ENCODE assay signal across 20 cellular contexts in genomic region chr15:70047386-70048195, GRCh38. TPM values are rescaled to one million over a fixed set of nuclear protein-coding genes. Genes with fewer than 3 reads are reported as not detected.
DNase-seq lines count a peak whose midpoint lies in the region; ATAC-seq, FAIRE-seq and TF ChIP-seq lines count a peak whose summit lies in the region.
"Had no signal": no experiment of that assay in that cellular context is flagged by ENCODE, and none has a peak within 500 bp of the region (broad histone marks: within the 10 kb centered on the region; RNA-seq: fewer than 3 reads in every experiment).

No MANE protein-coding gene starts in this region.

- 89% methylated on average over 17 of the region's 17 CpGs for whole genome bisulfite sequencing in HepG2 (ENCODE audit: low lambda C conversion rate)
- 75% methylated on average over 17 of the region's 17 CpGs for WGBS in suprapubic skin

- CTCF ChIA-PET in activated naive CD4-positive, alpha-beta T cell treated with anti-CD3 and anti-CD28 coated beads for 36 hours (lab: Charles Lee): interaction anchor here (0.6 to 0.7 kb wide), 3 partner anchors 136 to 358 kb away, joined by 3 to 4 read pairs (median 3); no protein-coding TSS in a partner anchor
- CTCF ChIA-PET in HepG2 (lab: Yijun Ruan, JAX; ENCODE audit: low intra/inter-chr PET ratio, low total read pairs): no interaction called here

- H3K4me1 Mint-ChIP-seq in activated naive CD4-positive, alpha-beta T cell treated with anti-CD3 and anti-CD28 coated beads for 36 hours (ENCODE audit: low read depth): no peaks in the 10 kb centered on the region

- no peak for TF ChIP-seq POLR2A in HepG2 (IDR thresholded peaks at IDR 0.05; ENCODE audit: insufficient read depth in 1 of 2, low read depth in 2 of 2, low read length in 2 of 2)
- TF ChIP-seq POLR2A in suprapubic skin (IDR thresholded peaks at IDR 0.05): no peak

- TF ChIP-seq RAD21 in HepG2 (CRISPR knock-in tag; IDR thresholded peaks at IDR 0.05): no peak

- H3K36me3 Mint-ChIP-seq in activated naive CD4-positive, alpha-beta T cell treated with anti-CD3 and anti-CD28 coated beads, Interleukin-2, amount 50 U/mL, for 72 hours: peaks cover 9 to 19% of the 10 kb centered on the region in 2 donors
- H3K36me3 Mint-ChIP-seq in activated naive CD4-positive, alpha-beta T cell treated with anti-CD3 and anti-CD28 coated beads for 36 hours (ENCODE audit: low read depth): peaks cover 28% of the 10 kb centered on the region

- intact Hi-C loops in activated naive CD4-positive, alpha-beta T cell treated with anti-CD3 and anti-CD28 coated beads for 36 hours (cut with micrococcal nuclease): no loop called here
- intact Hi-C loops in HepG2 (cut with micrococcal nuclease; ENCODE audit: unreplicated experiment): no loop called here

- no peak overlapping the region for H3K4me2 ChIP-seq in HepG2 (ENCODE audit: low read depth, low read length)

- no TSS peak for BruUV-seq in HepG2 (replicated peaks; lab: Mats Ljungman, UMichigan)

- FAIRE-seq in HepG2 (lab: Jason Lieb, UNC) (no peak), urothelium cell line (lab: Jason Lieb, UNC) (no peak)
- FAIRE-seq: G401.6, GM12891 had no signal

- H3K4me3 ChIP-seq in HepG2 (replicated peaks in 1 of 3; ENCODE audit: insufficient read depth in 1 of 3, low read depth in 2 of 3, low read length in 3 of 3) (no peak overlapping the region), suprapubic skin (no peak overlapping the region)
- H3K4me3 ChIP-seq: dorsolateral prefrontal cortex, stomach had no signal

- H3K4me1 ChIP-seq in HepG2 (ENCODE audit: insufficient read depth, low read length): no peaks in the 10 kb centered on the region
- no peaks in the 10 kb centered on the region for H3K4me1 ChIP-seq in suprapubic skin

- H3K9me3 ChIP-seq in HepG2 (ENCODE audit: low read length) (no peaks in the 10 kb centered on the region), suprapubic skin (no peaks in the 10 kb centered on the region)
- H3K9me3 ChIP-seq: stomach had no signal

- in situ Hi-C loops in HepG2 (cut with HindIII; ENCODE audit: extremely low pct_ligation_motif_present, low pct_unique_long_range_greater_than_20kb): no loop called here

- H4K20me1 ChIP-seq in HepG2 (ENCODE audit: insufficient read depth, low read length): no peaks in the 10 kb centered on the region

- H3K27me3 Mint-ChIP-seq in activated naive CD4-positive, alpha-beta T cell treated with anti-CD3 and anti-CD28 coated beads for 36 hours (ENCODE audit: low read depth): no peaks in the 10 kb centered on the region

- TF ChIP-seq CTCF in HepG2 (CRISPR knock-in tag; IDR thresholded peaks at IDR 0.05) (no peak), suprapubic skin (IDR thresholded peaks at IDR 0.05) (no peak)

- H3K27ac ChIP-seq in HepG2 (ENCODE audit: extremely low read length, insufficient read depth, low read length) (no peak overlapping the region), suprapubic skin (no peak overlapping the region)
- H3K27ac ChIP-seq: dorsolateral prefrontal cortex, stomach had no signal

- TF ChIP-seq EP300 in HepG2 (IDR thresholded peaks at IDR 0.05; ENCODE audit: low read depth in 2 of 2, low read length in 2 of 2) (no peak), HepG2 (CRISPR knock-in tag; IDR thresholded peaks at IDR 0.05; ENCODE audit: borderline replicate concordance) (no peak), suprapubic skin (IDR thresholded peaks at IDR 0.05) (no peak)

- no peak overlapping the region for H3K9ac ChIP-seq in HepG2 (ENCODE audit: insufficient read depth, low read depth, low read length)

- no peaks in the 10 kb centered on the region for H3K27me3 ChIP-seq in HepG2 (ENCODE audit: control insufficient read depth in 1 of 2, insufficient read depth in 2 of 2, low read length in 2 of 2)
- H3K27me3 ChIP-seq in suprapubic skin: no peaks in the 10 kb centered on the region
- H3K27me3 ChIP-seq: stomach had no signal

- no peak overlapping the region for H2AFZ ChIP-seq in HepG2 (ENCODE audit: low read length)

- peaks cover 0 to 4% of the 10 kb centered on the region in 2 donors for H3K9me3 Mint-ChIP-seq in activated naive CD4-positive, alpha-beta T cell treated with anti-CD3 and anti-CD28 coated beads, Interleukin-2, amount 50 U/mL, for 72 hours
- no peaks in the 10 kb centered on the region for H3K9me3 Mint-ChIP-seq in activated naive CD4-positive, alpha-beta T cell treated with anti-CD3 and anti-CD28 coated beads for 36 hours

- no peaks in the 10 kb centered on the region for H3K79me2 ChIP-seq in HepG2 (ENCODE audit: insufficient read depth, low read length)

- no peak overlapping the region for H3K4me3 Mint-ChIP-seq in activated naive CD4-positive, alpha-beta T cell treated with anti-CD3 and anti-CD28 coated beads for 36 hours
- H3K4me3 Mint-ChIP-seq: activated naive CD8-positive, alpha-beta T cell treated with anti-CD3 and anti-CD28 coated beads, Interleukin-2, amount 10 ng/mL, durations not matched to agents 7 days and 5 days had no signal

- ATAC-seq in activated naive CD4-positive, alpha-beta T cell treated with anti-CD3 and anti-CD28 coated beads, Interleukin-2, amount 50 U/mL, for 72 hours: no peak
- ATAC-seq in HepG2: no peak
- ATAC-seq in HG02840 (IDR thresholded peaks at IDR 0.05; ENCODE audit: low FRiP score, unreplicated experiment): no peak

- DNase-seq in activated naive CD4-positive, alpha-beta T cell treated with anti-CD3 and anti-CD28 coated beads, Interleukin-2, amount 50 U/mL, for 72 hours (ENCODE audit: low spot score in 2 of 2): no peak
- DNase-seq in activated naive CD4-positive, alpha-beta T cell treated with anti-CD3 and anti-CD28 coated beads for 36 hours: no peak
- DNase-seq in amniotic epithelial cell (ENCODE audit: low read depth) (peak; percentile 43), HepG2 (ENCODE audit: low spot score) (no peak), suprapubic skin (ENCODE audit: low spot score in 2 of 2) (peak; percentile 53 to 60), UCSD-AML1 (lab: John Stamatoyannopoulos, UW; ENCODE audit: unreplicated experiment) (no peak), urothelium cell line (ENCODE audit: low spot score) (no peak)
- DNase-seq: activated CD8-positive, alpha-beta memory T cell treated with anti-CD3 and anti-CD28 coated beads, Interleukin-2, amount 50 U/mL, for 48 hours; activated naive CD8-positive, alpha-beta T cell treated with anti-CD3 and anti-CD28 coated beads, Interleukin-2, amount 10 ng/mL, durations not matched to agents 7 days and 5 days; COR-L47; hippocampal formation; kidney glomerular epithelial cell; NCI-H146; NCI-H446; SIG-M5; stomach had no signal

- H3K36me3 ChIP-seq in HepG2 (replicated peaks in 1 of 2; ENCODE audit: control insufficient read depth in 1 of 2, insufficient read depth in 2 of 2, low read length in 2 of 2) (peaks cover 6 to 27% of the 10 kb centered on the region in 2 experiments; a peak in 4 of 5 replicates), suprapubic skin (peaks cover 48% of the 10 kb centered on the region)

- H3K27ac Mint-ChIP-seq in activated naive CD4-positive, alpha-beta T cell treated with anti-CD3 and anti-CD28 coated beads, Interleukin-2, amount 50 U/mL, for 72 hours: peak overlapping the region; percentile 22 to 53
- no peak overlapping the region for H3K27ac Mint-ChIP-seq in activated naive CD4-positive, alpha-beta T cell treated with anti-CD3 and anti-CD28 coated beads for 36 hours
- H3K27ac Mint-ChIP-seq: activated naive CD8-positive, alpha-beta T cell treated with anti-CD3 and anti-CD28 coated beads, Interleukin-2, amount 10 ng/mL, durations not matched to agents 7 days and 5 days had no signal

- POLR2A ChIA-PET in HepG2 (lab: Yijun Ruan, JAX): interaction anchor here (1.3 kb wide), 1 partner anchor 50 kb away, joined by 4 read pairs; the partner anchor contains the start of gene TLE3

TF ChIP-seq in HepG2, 621 proteins besides CTCF, POLR2A, EP300 and RAD21 (continues in another document):
- TF ChIP-seq ZMYM4 (CRISPR knock-in tag; IDR thresholded peaks at IDR 0.05): no peak

RNA-seq across cellular contexts. Expression of gene TLE3, which starts 50.1 kb away (rescaled TPM):
- total RNA-seq in activated naive CD4-positive, alpha-beta T cell treated with anti-CD3 and anti-CD28 coated beads, Interleukin-2, amount 50 U/mL, for 72 hours: 100 to 1,000 TPM in 1 of 2 donors, 10 to 100 TPM in 1; 82.9 to 171 TPM
- total RNA-seq in activated naive CD4-positive, alpha-beta T cell treated with anti-CD3 and anti-CD28 coated beads for 36 hours: 100 to 1,000 TPM; 105 to 109 TPM
- total RNA-seq in HepG2 (2016; rRNA removed; fragmentation: Illumina TruSeq; extraction: Trizol): 11.9 TPM in 2 replicates
- total RNA-seq in HepG2 (2016; cell fraction: cytosol; rRNA removed; fragmentation: Illumina TruSeq; extraction: Trizol; ENCODE audit: low read depth): 4.3 and 4.6 TPM in 2 replicates
- 11.3 and 13.4 TPM in 2 replicates for total RNA-seq in HepG2 (2016; cell fraction: insoluble cytoplasmic fraction; rRNA removed; fragmentation: Illumina TruSeq; extraction: Trizol)
- total RNA-seq in HepG2 (2016; cell fraction: membrane; rRNA removed; fragmentation: Illumina TruSeq; extraction: Trizol): 6.8 and 8.2 TPM in 2 replicates
- total RNA-seq in HepG2 (2016; cell fraction: nucleus; rRNA removed; fragmentation: Illumina TruSeq; extraction: Trizol): 17.8 and 18.8 TPM in 2 replicates
- 10.8 and 13.8 TPM in 2 replicates for polyA plus RNA-seq in HepG2 (2011; rRNA removed)
- 7.1 and 8.6 TPM in 2 replicates for polyA plus RNA-seq in HepG2 (2011; cell fraction: cytosol; rRNA removed)
- polyA plus RNA-seq in HepG2 (2011; cell fraction: nucleus; rRNA removed): 48.8 and 69.4 TPM in 2 replicates
- 21.9 and 27.0 TPM in 2 replicates for polyA plus RNA-seq in HepG2 (2012)
- 0.89 and 1.1 TPM in 2 replicates for polyA plus RNA-seq in HepG2 (2016; cell fraction: cytosol; fragmentation: Illumina TruSeq; extraction: Trizol; ENCODE audit: low read depth)
- 11.5 and 15.8 TPM in 2 replicates for polyA plus RNA-seq in HepG2 (2016; cell fraction: insoluble cytoplasmic fraction; fragmentation: Illumina TruSeq; extraction: Trizol; ENCODE audit: low read depth)
- 2.4 and 4.2 TPM in 2 replicates for polyA plus RNA-seq in HepG2 (2016; cell fraction: membrane; fragmentation: Illumina TruSeq; extraction: Trizol; ENCODE audit: low read depth)
- polyA plus RNA-seq in HepG2 (2016; cell fraction: nucleus; fragmentation: Illumina TruSeq; extraction: Trizol; ENCODE audit: insufficient read depth, low read depth): 22.7 and 23.0 TPM in 2 replicates
- polyA minus RNA-seq in HepG2 (2011; rRNA and poly(A)+ RNA removed; ENCODE audit: low replicate concordance): 51.1 and 121 TPM in 2 replicates
- 16.1 and 16.6 TPM in 2 replicates for polyA minus RNA-seq in HepG2 (2011; cell fraction: cytosol; rRNA and poly(A)+ RNA removed)
- 57.1 and 60.3 TPM in 2 replicates for polyA minus RNA-seq in HepG2 (2011; cell fraction: nucleus; rRNA and poly(A)+ RNA removed)
- total RNA-seq in suprapubic skin: 100 to 1,000 TPM in 3 of 4 donors, 10 to 100 TPM in 1; 91.2 to 154 (median 137) TPM

Comparison
In these comparisons a context has a peak if more than half of its experiments do, and no peak if none do; other contexts are left out.
1. DNase-seq: peak in amniotic epithelial cell (single experiment) and suprapubic skin (2 of 2); none in activated naive CD4-positive, alpha-beta T cell treated with anti-CD3 and anti-CD28 coated beads, Interleukin-2, amount 50 U/mL, for 72 hours (0 of 2), activated naive CD4-positive, alpha-beta T cell treated with anti-CD3 and anti-CD28 coated beads for 36 hours (single experiment), HepG2 (single experiment), UCSD-AML1 (single experiment) and urothelium cell line (single experiment).